In the genomic region with DNA sequence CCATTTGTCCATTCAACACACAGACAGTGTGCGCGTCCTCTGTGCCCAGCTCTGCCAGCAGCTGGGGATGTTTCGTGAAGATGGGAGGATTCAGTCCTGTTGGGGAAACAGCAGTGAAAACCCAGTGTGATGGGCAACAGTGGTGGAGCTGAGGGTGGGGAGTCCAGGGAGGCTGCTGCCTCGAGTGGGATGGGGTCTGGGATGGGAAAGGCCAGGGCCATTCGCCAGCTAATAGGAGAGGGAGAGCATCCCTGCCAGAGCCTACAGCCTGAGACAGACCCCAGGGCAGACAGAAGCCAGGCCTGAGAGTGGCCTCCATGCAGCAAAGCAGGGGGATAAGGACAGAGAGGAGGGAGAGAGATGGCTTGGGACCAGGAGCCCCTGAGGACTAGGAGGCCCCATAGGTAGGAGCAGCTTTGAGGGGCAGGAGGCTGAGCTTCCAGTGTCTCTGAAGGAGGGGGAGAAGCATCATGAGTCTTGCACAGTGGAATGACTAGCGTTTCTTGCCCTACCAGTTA, we compare ENCODE assay signal across 30 cellular contexts.
"Had no signal": no experiment of that assay in that cellular context is flagged by ENCODE, and none has a peak within 500 bp of the region (broad histone marks: within the 10 kb centered on the region; RNA-seq: fewer than 3 reads in every experiment).

No MANE protein-coding gene starts in this region.

- H3K4me1 Mint-ChIP-seq: activated CD4-positive, alpha-beta T cell treated with anti-CD3 and anti-CD28 coated beads, Interleukin-2, amount 10 ng/mL, durations not matched to agents 24 days and 14 days; activated naive CD4-positive, alpha-beta T cell treated with anti-CD3 and anti-CD28 coated beads, Interleukin-2, amount 10 ng/mL, durations not matched to agents 7 days and 5 days; endodermal cell had no signal

- H3K27me3 Mint-ChIP-seq: activated CD4-positive, alpha-beta T cell treated with anti-CD3 and anti-CD28 coated beads, Interleukin-2, amount 10 ng/mL, durations not matched to agents 24 days and 14 days had no signal

- DNase-seq: activated CD4-positive, alpha-beta memory T cell treated with anti-CD3 and anti-CD28 coated beads for 36 hours; activated CD4-positive, alpha-beta T cell treated with anti-CD3 and anti-CD28 coated beads, Interleukin-2, amount 10 ng/mL, durations not matched to agents 24 days and 14 days; activated CD4-positive, CD25-positive, alpha-beta regulatory T cell treated with anti-CD3 and anti-CD28 coated beads, Interleukin-2, amount 50 U/mL, for 72 hours; activated gamma-delta T cell; activated naive CD4-positive, alpha-beta T cell treated with anti-CD3 and anti-CD28 coated beads, Interleukin-2, amount 10 ng/mL, durations not matched to agents 7 days and 5 days; activated naive CD8-positive, alpha-beta T cell treated with anti-CD3 and anti-CD28 coated beads, Interleukin-2, amount 10 ng/mL, durations not matched to agents 7 days and 5 days; central memory CD4-positive, alpha-beta T cell; endodermal cell; foreskin fibroblast; hippocampal formation; immature natural killer cell; kidney; left colon; midbrain; naive thymus-derived CD4-positive, alpha-beta T cell; nucleus accumbens; retina; stimulated activated CD4-positive, alpha-beta T cell treated with anti-CD3 and anti-CD28 coated beads, Interleukin-4, amount 100 ng/mL, for 24 hours; substantia nigra; T-helper 17 cell; T1000; thyroid gland had no signal

- ATAC-seq: esophagus mucosa; left colon; naive thymus-derived CD4-positive, alpha-beta T cell; pancreas; stimulated activated effector memory CD8-positive, alpha-beta T cell treated with anti-CD3 and anti-CD28 coated beads, Interleukin-12 subunit alpha, Interleukin-12 subunit beta, amount 100 ng/mL, for 72 hours; T-helper 17 cell had no signal

- H3K4me1 ChIP-seq: pancreas, prostate gland, thyroid gland, upper lobe of left lung had no signal

- FAIRE-seq: astrocyte, kidney, pancreas had no signal

- H3K9me3 Mint-ChIP-seq: activated CD4-positive, alpha-beta memory T cell treated with anti-CD3 and anti-CD28 coated beads for 36 hours; dendritic cell treated with granulocyte-macrophage colony-stimulating factor and Interleukin-4, amounts not matched to agents 40 ng/mL and 50 ng/mL, for 4 days had no signal

- H3K9me3 ChIP-seq: pancreas, prostate gland, thyroid gland, upper lobe of left lung had no signal

- H3K27me3 ChIP-seq: thyroid gland, upper lobe of left lung had no signal

- H3K27ac Mint-ChIP-seq: activated CD4-positive, alpha-beta memory T cell treated with anti-CD3 and anti-CD28 coated beads for 36 hours; activated CD4-positive, alpha-beta T cell treated with anti-CD3 and anti-CD28 coated beads, Interleukin-2, amount 10 ng/mL, durations not matched to agents 24 days and 14 days; activated naive CD4-positive, alpha-beta T cell treated with anti-CD3 and anti-CD28 coated beads, Interleukin-2, amount 10 ng/mL, durations not matched to agents 7 days and 5 days; activated naive CD8-positive, alpha-beta T cell treated with anti-CD3 and anti-CD28 coated beads, Interleukin-2, amount 10 ng/mL, durations not matched to agents 7 days and 5 days; dendritic cell treated with granulocyte-macrophage colony-stimulating factor and Interleukin-4, amounts not matched to agents 40 ng/mL and 50 ng/mL, for 4 days; endodermal cell; immature natural killer cell; naive thymus-derived CD4-positive, alpha-beta T cell; stimulated activated effector memory CD8-positive, alpha-beta T cell treated with anti-CD3 and anti-CD28 coated beads, Interleukin-12 subunit alpha, Interleukin-12 subunit beta, amount 100 ng/mL, for 72 hours; stimulated activated naive CD8-positive, alpha-beta T cell treated with anti-CD3 and anti-CD28 coated beads, Interleukin-15, Interleukin-2, amounts not matched to agents 100 ng/mL and 50 ng/mL, for 24 hours; T-helper 17 cell had no signal

- H3K4me3 ChIP-seq: pancreas, prostate gland, thyroid gland, upper lobe of left lung had no signal

- H3K36me3 Mint-ChIP-seq: activated CD4-positive, alpha-beta memory T cell treated with anti-CD3 and anti-CD28 coated beads for 36 hours; activated naive CD4-positive, alpha-beta T cell treated with anti-CD3 and anti-CD28 coated beads, Interleukin-2, amount 10 ng/mL, durations not matched to agents 7 days and 5 days; activated naive CD8-positive, alpha-beta T cell treated with anti-CD3 and anti-CD28 coated beads, Interleukin-2, amount 10 ng/mL, durations not matched to agents 7 days and 5 days; immature natural killer cell; stimulated activated effector memory CD8-positive, alpha-beta T cell treated with anti-CD3 and anti-CD28 coated beads, Interleukin-12 subunit alpha, Interleukin-12 subunit beta, amount 100 ng/mL, for 72 hours had no signal

- H3K36me3 ChIP-seq: pancreas, prostate gland, thyroid gland, upper lobe of left lung had no signal

- H3K27ac ChIP-seq: pancreas, prostate gland, thyroid gland, upper lobe of left lung had no signal

- H3K4me3 Mint-ChIP-seq: activated CD4-positive, alpha-beta memory T cell treated with anti-CD3 and anti-CD28 coated beads for 36 hours; activated CD4-positive, alpha-beta T cell treated with anti-CD3 and anti-CD28 coated beads, Interleukin-2, amount 10 ng/mL, durations not matched to agents 24 days and 14 days; activated naive CD4-positive, alpha-beta T cell treated with anti-CD3 and anti-CD28 coated beads, Interleukin-2, amount 10 ng/mL, durations not matched to agents 7 days and 5 days; activated naive CD8-positive, alpha-beta T cell treated with anti-CD3 and anti-CD28 coated beads, Interleukin-2, amount 10 ng/mL, durations not matched to agents 7 days and 5 days; dendritic cell treated with granulocyte-macrophage colony-stimulating factor and Interleukin-4, amounts not matched to agents 40 ng/mL and 50 ng/mL, for 4 days; endodermal cell; naive thymus-derived CD4-positive, alpha-beta T cell; stimulated activated effector memory CD8-positive, alpha-beta T cell treated with anti-CD3 and anti-CD28 coated beads, Interleukin-12 subunit alpha, Interleukin-12 subunit beta, amount 100 ng/mL, for 72 hours; stimulated activated naive CD8-positive, alpha-beta T cell treated with anti-CD3 and anti-CD28 coated beads, Interleukin-15, Interleukin-2, amounts not matched to agents 100 ng/mL and 50 ng/mL, for 24 hours; T-helper 17 cell had no signal
